Comparison of ENCODE assay signal across 20 cellular contexts in the genomic region with DNA sequence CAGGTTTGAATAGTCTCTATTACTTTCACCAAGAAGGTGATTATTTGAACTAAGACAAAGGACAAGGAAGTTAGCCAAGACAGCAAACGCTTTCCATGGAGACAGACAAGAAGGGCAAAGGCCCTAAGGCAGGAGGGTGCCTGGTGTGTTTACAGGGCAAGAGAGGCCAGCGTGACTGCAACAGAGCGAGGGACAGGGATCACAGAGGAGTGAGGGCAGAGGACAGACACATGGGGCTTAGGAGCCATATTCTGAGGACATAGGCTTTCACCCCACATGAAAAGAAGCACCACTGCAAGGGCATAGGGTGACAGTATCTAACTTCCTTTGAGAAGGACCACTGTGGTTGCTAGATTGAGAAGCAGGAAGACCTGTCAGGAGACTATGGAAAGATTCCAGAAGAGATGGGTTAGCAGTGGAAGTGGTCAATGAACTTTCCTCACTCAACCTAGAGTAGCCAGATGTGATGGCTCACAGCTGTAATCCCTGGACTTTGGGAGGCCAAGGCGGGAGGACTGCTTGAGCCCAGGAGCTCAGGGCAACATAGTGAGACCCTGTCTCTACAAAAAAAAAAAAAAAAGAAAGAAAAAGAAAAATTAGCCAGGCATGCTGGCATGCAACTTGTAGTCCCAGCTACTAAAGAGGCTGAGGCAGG. TPM values are rescaled to one million over a fixed set of nuclear protein-coding genes. Genes with fewer than 3 reads are reported as not detected.
DNase-seq lines count a peak whose midpoint lies in the region; ATAC-seq, FAIRE-seq and TF ChIP-seq lines count a peak whose summit lies in the region.
"Had no signal": no experiment of that assay in that cellular context is flagged by ENCODE, and none has a peak within 500 bp of the region (broad histone marks: within the 10 kb centered on the region; RNA-seq: fewer than 3 reads in every experiment).

No MANE protein-coding gene starts in this region.

- no peaks in the 10 kb centered on the region for H3K9me2 ChIP-seq in GM23338 (ENCODE audit: insufficient read depth)
- no peaks in the 10 kb centered on the region for H3K9me2 ChIP-seq in hepatocyte (replicated peaks; ENCODE audit: insufficient read depth)
- H3K9me2 ChIP-seq: SK-N-SH had no signal

- H3K27me3 ChIP-seq in GM23338 (ENCODE audit: insufficient read depth) (no peaks in the 10 kb centered on the region), hepatocyte (no peaks in the 10 kb centered on the region)

- H3K4me1 Mint-ChIP-seq in GM23338 (no peaks in the 10 kb centered on the region), nephron progenitor cell (no peaks in the 10 kb centered on the region)

- in situ Hi-C loops in ACHN (cut with HindIII; ENCODE audit: low pct_ligation_motif_present, low pct_unique_long_range_greater_than_20kb, low sequenced_read_pairs) = no loop called here

- H3K27ac ChIP-seq in A549 (peak overlapping the region; percentile 72 to 92), GM23338 (ENCODE audit: low read depth) (no peak overlapping the region), hepatocyte (peak overlapping the region; percentile 72), RWPE1 (no peak overlapping the region)
- H3K27ac ChIP-seq: KMS-11 had no signal

- no peak for FAIRE-seq in A549 (lab: Jason Lieb, UNC)

- peak in 1 of 2 experiments; percentile 33 for DNase-seq in A549 (ENCODE audit: low read depth in 1 of 2, low spot score in 1 of 2)
- no peak for DNase-seq in GM23338 (ENCODE audit: low spot score)
- peak; percentile 35 for DNase-seq in hepatocyte (ENCODE audit: low spot score)
- no peak for DNase-seq in nephron progenitor cell
- no peak for DNase-seq in RWPE1 (ENCODE audit: low spot score)
- no peak for DNase-seq in ACHN
- DNase-seq: C1 segment of cervical spinal cord; DMS79 treated with DMSO at 0.1 percent for 48 hours; NCI-H1048; NCI-H1436 treated with DMSO at 0.1 percent for 48 hours; NCI-H2081 treated with DMSO at 0.1 percent for 48 hours; NK-92 treated with Interleukin-12 subunit alpha and Interleukin-12 subunit beta, amount 100 ng/mL, for 24 hours; SHP77 treated with DMSO at 0.1 percent for 48 hours; SK-N-SH had no signal

- CTCF ChIA-PET in A549 (lab: Yijun Ruan, JAX) (interaction anchor here (0.6 kb wide), 1 partner anchor 223 kb away, joined by 4 read pairs; no protein-coding TSS in a partner anchor), RWPE1 (lab: Yijun Ruan, JAX) (interaction anchor here (0.7 to 0.8 kb wide), 2 partner anchors 68 to 1521 kb away, joined by 3 read pairs; no protein-coding TSS in a partner anchor)

- no peak for TF ChIP-seq CTCF in A549 (IDR thresholded peaks at IDR 0.05)
- no peak for TF ChIP-seq CTCF in GM23338 (conservative IDR thresholded peaks at IDR 0.05; ENCODE audit: low read depth in 2 of 2)
- TF ChIP-seq CTCF in hepatocyte (IDR thresholded peaks at IDR 0.05; ENCODE audit: poor library complexity) = no peak
- no peak for TF ChIP-seq CTCF in nephron progenitor cell (IDR thresholded peaks at IDR 0.05)
- no peak for TF ChIP-seq CTCF in RWPE1 (conservative IDR thresholded peaks at IDR 0.05; ENCODE audit: low read depth)

- H3K27me3 Mint-ChIP-seq in GM23338 (ENCODE audit: insufficient read depth, low read depth, poor library complexity) = peaks cover 10% of the 10 kb centered on the region
- H3K27me3 Mint-ChIP-seq in nephron progenitor cell (ENCODE audit: low read depth, poor library complexity) = no peaks in the 10 kb centered on the region

- H3K36me3 ChIP-seq in GM23338 (ENCODE audit: insufficient read depth) (no peaks in the 10 kb centered on the region), hepatocyte (replicated peaks; ENCODE audit: insufficient read depth, low read depth) (no peaks in the 10 kb centered on the region)

- H3K36me3 Mint-ChIP-seq in GM23338 (ENCODE audit: low read depth) = no peaks in the 10 kb centered on the region
- no peaks in the 10 kb centered on the region for H3K36me3 Mint-ChIP-seq in nephron progenitor cell (ENCODE audit: low read depth)

- no peak for TF ChIP-seq RAD21 in A549 (conservative IDR thresholded peaks at IDR 0.05 in 1 of 2, IDR thresholded peaks at IDR 0.05 in 1 of 2)

- TF ChIP-seq POLR2A in A549 (IDR thresholded peaks at IDR 0.05; ENCODE audit: low read length) = no peak

- H4K20me1 ChIP-seq in GM23338 (replicated peaks; ENCODE audit: insufficient read depth) = no peaks in the 10 kb centered on the region
- no peaks in the 10 kb centered on the region for H4K20me1 ChIP-seq in hepatocyte (ENCODE audit: insufficient read depth, poor library complexity, severe bottlenecking)

- H3K9me3 ChIP-seq in A549 = no peaks in the 10 kb centered on the region
- H3K9me3 ChIP-seq in hepatocyte (ENCODE audit: low read depth) = no peaks in the 10 kb centered on the region
- H3K9me3 ChIP-seq: SK-N-SH had no signal

- POLR2A ChIA-PET in A549 (lab: Yijun Ruan, JAX) = no interaction called here
- POLR2A ChIA-PET in RWPE1 (lab: Yijun Ruan, JAX; ENCODE audit: low non-redundant PET) = no interaction called here

- H3K79me2 ChIP-seq in GM23338 (replicated peaks; ENCODE audit: insufficient read depth) (no peaks in the 10 kb centered on the region), hepatocyte (no peaks in the 10 kb centered on the region)

- H3K4me3 ChIP-seq in A549 = no peak overlapping the region
- H3K4me3 ChIP-seq in GM23338 = no peak overlapping the region
- no peak overlapping the region for H3K4me3 ChIP-seq in hepatocyte

- peaks cover 6% of the 10 kb centered on the region; the same call in 2 of the 3 replicates for H3K9me3 Mint-ChIP-seq in GM23338
- H3K9me3 Mint-ChIP-seq in nephron progenitor cell = no peaks in the 10 kb centered on the region

- H3F3A ChIP-seq in GM23338 (replicated peaks; ENCODE audit: low read depth) = no peaks in the 10 kb centered on the region

- 47% methylated on average over 4 of the region's 4 CpGs for WGBS in A549 (ENCODE audit: missing lambda C conversion rate)
- WGBS in hepatocyte (ENCODE audit: low lambda C conversion rate, missing lambda C conversion rate) = 61% methylated on average over 4 of the region's 4 CpGs

- ATAC-seq in A549 = 0 out of 6 replicates have a peak, but pooled peaks of 1 of the 2 experiments have one; percentile 2
- ATAC-seq in GM23338 = no peak
- ATAC-seq in HG03439 (IDR thresholded peaks at IDR 0.05; ENCODE audit: unreplicated experiment) = no peak

- H3K4me3 Mint-ChIP-seq in GM23338 = no peak overlapping the region
- no peak overlapping the region for H3K4me3 Mint-ChIP-seq in nephron progenitor cell

- H3K27ac Mint-ChIP-seq in GM23338 (no peak overlapping the region), nephron progenitor cell (peak overlapping the region; percentile 41)

- H3K4me2 ChIP-seq in A549 (peak overlapping the region; percentile 24; the same call in 2 of the 3 replicates), GM23338 (no peak overlapping the region), hepatocyte (no peak overlapping the region)
- H3K4me2 ChIP-seq: KMS-11, SK-N-SH had no signal

- H2AFZ ChIP-seq in GM23338 (0 out of 2 replicates have a peak overlapping the region, but pooled peaks have one; percentile 47), hepatocyte (peak overlapping the region; percentile 56)

- H3K4me1 ChIP-seq in A549 = peaks cover 47% of the 10 kb centered on the region
- H3K4me1 ChIP-seq in GM23338 (ENCODE audit: insufficient read depth) = no peaks in the 10 kb centered on the region
- H3K4me1 ChIP-seq in hepatocyte (ENCODE audit: insufficient read depth) = peaks cover 30% of the 10 kb centered on the region

- no peak for TF ChIP-seq EP300 in A549 (IDR thresholded peaks at IDR 0.05)

TF ChIP-seq in A549, 52 proteins besides CTCF, POLR2A, EP300 and RAD21:
- TF ChIP-seq, protein P1, sequence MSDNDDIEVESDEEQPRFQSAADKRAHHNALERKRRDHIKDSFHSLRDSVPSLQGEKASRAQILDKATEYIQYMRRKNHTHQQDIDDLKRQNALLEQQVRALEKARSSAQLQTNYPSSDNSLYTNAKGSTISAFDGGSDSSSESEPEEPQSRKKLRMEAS (IDR thresholded peaks at IDR 0.05) = 0 out of 2 replicates have a peak, but pooled peaks have one; percentile 24
- TF ChIP-seq MYC (IDR thresholded peaks at IDR 0.05; ENCODE audit: borderline replicate concordance, low read length) = no peak
TF ChIP-seq in A549: peak in this region for 1.

TF ChIP-seq in GM23338, 12 proteins besides CTCF, POLR2A, EP300 and RAD21:
- TF ChIP-seq STAT1 (IDR thresholded peaks at IDR 0.05; ENCODE audit: unreplicated experiment) (no peak), JUNB (IDR thresholded peaks at IDR 0.05; ENCODE audit: unreplicated experiment) (no peak)

RNA-seq across cellular contexts. Expression of a gene that starts 5.0 kb away (rescaled TPM):
- polyA plus RNA-seq in A549 (2011; rRNA removed) (94.7 and 143 TPM in 2 replicates), A549 (2017; fragmentation: RNase III; extraction: RNeasy Plus Mini Kit Qiagen cat#74134 plus additional on column Dnase treatment) (99.1 to 103 TPM (median 101 TPM) in 3 replicates), GM23338 (2016; fragmentation: Nextera tagmentation; extraction: Ambion mirVana) (not detected in 2 replicates), hepatocyte (1.7 and 2.1 TPM in 2 replicates)
- polyA plus RNA-seq in A549 (2012; cell fraction: cytosol; rRNA removed) = 58.3 and 77.3 TPM in 2 replicates
- polyA plus RNA-seq in A549 (2012; cell fraction: nucleus; rRNA removed) = 48.5 and 87.7 TPM in 2 replicates
- 328 and 421 TPM in 2 replicates for polyA minus RNA-seq in A549 (2011; rRNA and poly(A)+ RNA removed)
- not detected in 2 replicates for total RNA-seq in GM23338 (2014; rRNA removed; shearing (Covaris generic))
- 9.4 and 9.5 TPM in 2 replicates for total RNA-seq in hepatocyte
- total RNA-seq: A673, HT-29, MCF 10A, NCI-H460 had no signal
- polyA plus RNA-seq: SK-N-SH had no signal

RNA-seq across cellular contexts. Expression of a gene that starts 44.9 kb away (rescaled TPM):
- polyA plus RNA-seq in A549 (2011; rRNA removed) (0.13 and 0.24 TPM in 2 replicates), A549 (2017; fragmentation: RNase III; extraction: RNeasy Plus Mini Kit Qiagen cat#74134 plus additional on column Dnase treatment) (0.05 to 0.17 TPM (median 0.07 TPM) in 3 replicates), GM23338 (2016; fragmentation: Nextera tagmentation; extraction: Ambion mirVana) (0.07 TPM in 1 of 2 replicates, not detected in the other), hepatocyte (0.52 and 0.92 TPM in 2 replicates)
- polyA plus RNA-seq in A549 (2012; cell fraction: cytosol; rRNA removed) = 0.05 and 0.06 TPM in 2 replicates
- polyA plus RNA-seq in A549 (2012; cell fraction: nucleus; rRNA removed) = 0.06 and 0.17 TPM in 2 replicates
- 0.54 TPM in 1 of 2 replicates, not detected in the other for polyA minus RNA-seq in A549 (2011; rRNA and poly(A)+ RNA removed)
- 0.49 and 3.4 TPM in 2 replicates for total RNA-seq in GM23338 (2014; rRNA removed; shearing (Covaris generic))
- total RNA-seq in hepatocyte = 0.84 and 1.7 TPM in 2 replicates
- total RNA-seq: HT-29, MCF 10A, NCI-H460 had no signal

Comparison
In these comparisons a context has a peak if more than half of its experiments do, and no peak if none do; other contexts are left out.
1. H3K27ac ChIP-seq: peak in A549 (2 of 2) and hepatocyte (single experiment); none in GM23338 (single experiment) and RWPE1 (single experiment).
2. RNA of a gene that starts 5.0 kb away (polyA plus RNA-seq): 48.5 to 143 TPM in A549; 1.7 to 2.1 TPM in hepatocyte and not detected in GM23338; every median in the first group is over 10 times any median in the second.